Comparison of ENCODE assay signal across 25 cellular contexts in the genomic region with DNA sequence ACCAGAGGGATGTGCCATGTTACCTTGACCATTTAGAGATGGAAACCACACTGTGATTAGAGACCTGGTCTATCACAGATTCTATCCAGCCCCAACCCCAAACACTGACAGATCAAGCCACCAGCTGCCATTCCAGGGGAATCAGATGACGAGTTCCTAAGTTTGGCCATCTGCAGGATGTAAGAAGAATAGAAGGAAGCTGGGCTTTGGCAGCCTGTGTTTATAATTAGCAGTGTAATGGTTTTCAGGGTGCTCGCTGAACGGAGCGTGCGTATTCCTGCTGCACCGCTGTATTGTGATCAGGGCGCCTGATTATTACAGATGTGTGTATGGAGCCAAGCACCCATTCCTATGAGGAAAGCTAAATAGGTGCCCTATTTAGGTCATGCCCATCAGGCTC.
A peak's percentile ranks its signal among the peaks of the same experiment; 100 is the strongest.
DNase-seq lines count a peak whose midpoint lies in the region; ATAC-seq, FAIRE-seq and TF ChIP-seq lines count a peak whose summit lies in the region.
"Had no signal": no experiment of that assay in that cellular context is flagged by ENCODE, and none has a peak within 500 bp of the region (broad histone marks: within the 10 kb centered on the region; RNA-seq: fewer than 3 reads in every experiment).

No MANE protein-coding gene starts in this region.

- H3K4me3 ChIP-seq in bronchial epithelial cell (ENCODE audit: low read depth, low read length) = no peak overlapping the region
- H3K4me3 ChIP-seq: A549, breast epithelium had no signal

- FAIRE-seq in bronchial epithelial cell (lab: Jason Lieb, UNC) = peak; percentile 76
- FAIRE-seq: A549, islet of Langerhans, urothelium cell line had no signal

- no peaks in the 10 kb centered on the region for H3K27me3 ChIP-seq in bronchial epithelial cell (ENCODE audit: control insufficient read depth, insufficient read depth, low read length)
- H3K27me3 ChIP-seq: BE2C, breast epithelium had no signal

- no peaks in the 10 kb centered on the region for H3K36me3 ChIP-seq in bronchial epithelial cell (ENCODE audit: control insufficient read depth, insufficient read depth, low read length)
- H3K36me3 ChIP-seq: BE2C, breast epithelium had no signal

- intact Hi-C loops in left ventricle myocardium superior (cut with micrococcal nuclease) = no loop called here

- ATAC-seq in left ventricle myocardium superior = peak; percentile 46
- no peak for ATAC-seq in HG03565 (IDR thresholded peaks at IDR 0.05; ENCODE audit: unreplicated experiment)
- ATAC-seq: A549, sciatic nerve had no signal

- TF ChIP-seq CTCF in bronchial epithelial cell (IDR thresholded peaks at IDR 0.05; ENCODE audit: insufficient read depth, low read length, severe bottlenecking) = no peak

- peak; percentile 60 for DNase-seq in NCI-H82 (lab: John Stamatoyannopoulos, UW)
- no peak for DNase-seq in NCI-H82 treated with DMSO at 0.1 percent for 48 hours (lab: John Stamatoyannopoulos, UW; ENCODE audit: unreplicated experiment)
- no peak for DNase-seq in bronchial epithelial cell (ENCODE audit: low read depth)
- no peak for DNase-seq in left ventricle myocardium superior
- peak; percentile 80 for DNase-seq in pulmonary artery endothelial cell (ENCODE audit: low read depth, low spot score)
- DNase-seq in activated naive CD4-positive, alpha-beta T cell (lab: John Stamatoyannopoulos, UW) = no peak
- DNase-seq in NOMO-1 (lab: John Stamatoyannopoulos, UW; ENCODE audit: unreplicated experiment in 2 of 2) = no peak
- DNase-seq: activated naive CD4-positive, alpha-beta T cell treated with Interleukin-2 at 50 U/mL for 16 hours; activated T-cell treated with anti-CD3 and anti-CD28 coated beads, Interleukin-2, amount 50 U/mL, for 1 hour; BE2C; DND-41; foreskin fibroblast; GOT3; hypothalamus; naive B cell; NCI-H1048; NCI-H187 treated with DMSO at 0.1 percent for 48 hours; NCI-H446; SW 1271 had no signal

Comparison
In these comparisons a context has a peak if more than half of its experiments do, and no peak if none do; other contexts are left out.
1. DNase-seq: peak in NCI-H82 (single experiment) and pulmonary artery endothelial cell (single experiment); none in NCI-H82 treated with DMSO at 0.1 percent for 48 hours (single experiment), bronchial epithelial cell (single experiment), left ventricle myocardium superior (single experiment), activated naive CD4-positive, alpha-beta T cell (0 of 4) and NOMO-1 (0 of 2).